In the genomic region with DNA sequence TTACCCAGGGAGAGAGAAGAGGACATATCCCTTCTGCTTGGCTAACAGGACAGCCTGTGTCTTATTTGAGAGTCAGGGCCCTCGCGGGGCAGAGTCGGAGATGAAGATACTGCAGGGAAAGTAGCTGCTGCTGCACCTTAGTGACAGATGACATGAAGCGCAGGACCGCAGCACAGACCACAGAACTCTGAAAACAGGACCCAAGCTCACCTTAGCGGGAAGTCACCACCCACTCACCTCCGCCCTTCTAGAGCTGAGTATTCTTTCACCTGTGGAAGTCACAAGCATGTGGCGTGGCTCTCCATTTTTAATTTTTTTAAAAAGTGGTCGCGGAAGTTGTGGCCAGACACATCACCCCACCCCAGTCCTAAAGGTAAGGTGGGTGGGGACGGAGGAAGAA, we compare ENCODE assay signal across 10 cellular contexts.
DNase-seq lines count a peak whose midpoint lies in the region; ATAC-seq and TF ChIP-seq lines count a peak whose summit lies in the region.
"Had no signal": no experiment of that assay in that cellular context is flagged by ENCODE, and none has a peak within 500 bp of the region (broad histone marks: within the 10 kb centered on the region; RNA-seq: fewer than 3 reads in every experiment).

No MANE protein-coding gene starts in this region.

- H3K4me2 ChIP-seq in hepatocyte = no peak overlapping the region

- DNase-seq in activated CD8-positive, alpha-beta T cell treated with anti-CD3 and anti-CD28 coated beads, Interleukin-2, amount 10 ng/mL, durations not matched to agents 7 days and 5 days = peak; percentile 90
- DNase-seq in stimulated activated naive CD4-positive, alpha-beta T cell (lab: John Stamatoyannopoulos, UW) = peak; percentile 59 to 89 (median 81)
- DNase-seq in AG08396 (ENCODE audit: low spot score) (no peak), SKM-1 (lab: John Stamatoyannopoulos, UW; ENCODE audit: unreplicated experiment) (no peak), mucosa of gallbladder (ENCODE audit: low spot score) (no peak), hepatocyte (ENCODE audit: low spot score) (no peak)
- DNase-seq: esophagus squamous epithelium, upper lobe of right lung had no signal

- WGBS in hepatocyte (ENCODE audit: low lambda C conversion rate, missing lambda C conversion rate) = 95% methylated on average over 11 of the region's 11 CpGs

- peaks cover 85% of the 10 kb centered on the region for H3K4me1 Mint-ChIP-seq in activated CD8-positive, alpha-beta T cell treated with anti-CD3 and anti-CD28 coated beads, Interleukin-2, amount 10 ng/mL, durations not matched to agents 7 days and 5 days (ENCODE audit: low read depth)

- H2AFZ ChIP-seq in hepatocyte = no peak overlapping the region

- H3K9me2 ChIP-seq in hepatocyte (replicated peaks; ENCODE audit: insufficient read depth) = no peaks in the 10 kb centered on the region

- H4K20me1 ChIP-seq in hepatocyte (ENCODE audit: insufficient read depth, poor library complexity, severe bottlenecking) = no peaks in the 10 kb centered on the region

- no peaks in the 10 kb centered on the region for H3K27me3 Mint-ChIP-seq in activated CD8-positive, alpha-beta T cell treated with anti-CD3 and anti-CD28 coated beads, Interleukin-2, amount 10 ng/mL, durations not matched to agents 7 days and 5 days (ENCODE audit: low read depth)

- no peak overlapping the region for H3K4me3 ChIP-seq in hepatocyte
- H3K4me3 ChIP-seq: esophagus squamous epithelium, upper lobe of right lung had no signal

- H3K27ac ChIP-seq in hepatocyte = no peak overlapping the region
- H3K27ac ChIP-seq: upper lobe of right lung had no signal

- no peaks in the 10 kb centered on the region for H3K27me3 ChIP-seq in hepatocyte
- H3K27me3 ChIP-seq: esophagus squamous epithelium, upper lobe of right lung had no signal

- peak overlapping the region; percentile 53 for H3K4me3 Mint-ChIP-seq in activated CD8-positive, alpha-beta T cell treated with anti-CD3 and anti-CD28 coated beads, Interleukin-2, amount 10 ng/mL, durations not matched to agents 7 days and 5 days

- POLR2A ChIA-PET in activated CD8-positive, alpha-beta T cell treated with anti-CD3 and anti-CD28 coated beads, Interleukin-2, amount 10 ng/mL, durations not matched to agents 7 days and 5 days (lab: Charles Lee) = interaction anchor here (0.6 to 2.4 kb wide), 7 partner anchors 9 to 255 kb away, joined by 3 to 14 read pairs (median 4); a partner anchor contains a TSS

- peaks cover 64% of the 10 kb centered on the region for H3K36me3 Mint-ChIP-seq in activated CD8-positive, alpha-beta T cell treated with anti-CD3 and anti-CD28 coated beads, Interleukin-2, amount 10 ng/mL, durations not matched to agents 7 days and 5 days (ENCODE audit: low read depth)

- H3K36me3 ChIP-seq in hepatocyte (replicated peaks; ENCODE audit: insufficient read depth, low read depth) = no peaks in the 10 kb centered on the region
- H3K36me3 ChIP-seq: esophagus squamous epithelium, upper lobe of right lung had no signal

- ATAC-seq in HG02885 (IDR thresholded peaks at IDR 0.05; ENCODE audit: poor library complexity, unreplicated experiment) (peak; percentile 76), esophagus mucosa (peak; percentile 57)
- peak; percentile 71 for ATAC-seq in activated CD8-positive, alpha-beta T cell treated with anti-CD3 and anti-CD28 coated beads, Interleukin-2, amount 10 ng/mL, durations not matched to agents 7 days and 5 days
- ATAC-seq: upper lobe of right lung had no signal

- H3K9me3 ChIP-seq in hepatocyte (ENCODE audit: low read depth) = no peaks in the 10 kb centered on the region
- H3K9me3 ChIP-seq: esophagus squamous epithelium, upper lobe of right lung had no signal

- TF ChIP-seq CTCF in hepatocyte (IDR thresholded peaks at IDR 0.05; ENCODE audit: poor library complexity) = no peak

- no peaks in the 10 kb centered on the region for H3K9me3 Mint-ChIP-seq in activated CD8-positive, alpha-beta T cell treated with anti-CD3 and anti-CD28 coated beads, Interleukin-2, amount 10 ng/mL, durations not matched to agents 7 days and 5 days (ENCODE audit: insufficient read depth)

- peaks cover 89% of the 10 kb centered on the region for H3K79me2 ChIP-seq in hepatocyte

- H3K27ac Mint-ChIP-seq in activated CD8-positive, alpha-beta T cell treated with anti-CD3 and anti-CD28 coated beads, Interleukin-2, amount 10 ng/mL, durations not matched to agents 7 days and 5 days = peak overlapping the region; percentile 85

- peaks cover 33% of the 10 kb centered on the region for H3K4me1 ChIP-seq in hepatocyte (ENCODE audit: insufficient read depth)

- CTCF ChIA-PET in activated CD8-positive, alpha-beta T cell treated with anti-CD3 and anti-CD28 coated beads, Interleukin-2, amount 10 ng/mL, durations not matched to agents 7 days and 5 days (lab: Charles Lee) = interaction anchor here (0.7 to 2.7 kb wide), 10 partner anchors 8 to 254 kb away, joined by 3 to 25 read pairs (median 4); a partner anchor contains a TSS

Comparison
In these comparisons a context has a peak if more than half of its experiments do, and no peak if none do; other contexts are left out.
1. DNase-seq: peak in activated CD8-positive, alpha-beta T cell treated with anti-CD3 and anti-CD28 coated beads, Interleukin-2, amount 10 ng/mL, durations not matched to agents 7 days and 5 days (single experiment) and stimulated activated naive CD4-positive, alpha-beta T cell (6 of 6); none in AG08396 (single experiment), SKM-1 (single experiment), mucosa of gallbladder (single experiment) and hepatocyte (single experiment).
2. Peak in every context shown above with its lines, with median percentiles within 50 percentile points of each other: ATAC-seq.